ENCODE assay signal across 25 cellular contexts in genomic region chr16:74463888-74464287, GRCh38. TPM values are rescaled to one million over a fixed set of nuclear protein-coding genes. Genes with fewer than 3 reads are reported as not detected.
DNase-seq lines count a peak whose midpoint lies in the region; ATAC-seq, FAIRE-seq and TF ChIP-seq lines count a peak whose summit lies in the region.
"Had no signal": no experiment of that assay in that cellular context is flagged by ENCODE, and none has a peak within 500 bp of the region (broad histone marks: within the 10 kb centered on the region; RNA-seq: fewer than 3 reads in every experiment).

No MANE protein-coding gene starts in this region.

- no peak for ATAC-seq in activated naive CD4-positive, alpha-beta T cell treated with anti-CD3 and anti-CD28 coated beads, Interleukin-2, amount 50 U/mL, for 72 hours
- ATAC-seq in GM21619 (IDR thresholded peaks at IDR 0.05; ENCODE audit: unreplicated experiment) (peak; percentile 53), HG02642 (IDR thresholded peaks at IDR 0.05; ENCODE audit: poor library complexity, unreplicated experiment) (no peak)
- ATAC-seq in stimulated activated memory B cell treated with anti-CD40 and anti-IgM and Interleukin-4, amounts not matched to agents 10 μg/mL and 1 μg/mL and 100 μg/mL, for 72 hours, result peak; percentile 97
- ATAC-seq: A549; activated T-helper 17 cell treated with anti-CD3 and anti-CD28 coated beads, Interleukin-2, amount 50 U/mL, for 72 hours; HCT116 had no signal

- no peak for FAIRE-seq in kidney (lab: Jason Lieb, UNC)
- FAIRE-seq: A549 had no signal

- no peak overlapping the region for H3K4me3 Mint-ChIP-seq in stimulated activated memory B cell treated with anti-CD40 and anti-IgM and Interleukin-4, amounts not matched to agents 10 μg/mL and 1 μg/mL and 100 μg/mL, for 72 hours
- H3K4me3 Mint-ChIP-seq: activated T-helper 17 cell treated with anti-CD3 and anti-CD28 coated beads, Interleukin-2, amount 50 U/mL, for 72 hours; CD14-positive monocyte; endodermal cell; neural progenitor cell had no signal

- peaks cover 25% of the 10 kb centered on the region for H3K4me1 Mint-ChIP-seq in stimulated activated memory B cell treated with anti-CD40 and anti-IgM and Interleukin-4, amounts not matched to agents 10 μg/mL and 1 μg/mL and 100 μg/mL, for 72 hours
- H3K4me1 Mint-ChIP-seq: CD14-positive monocyte, endodermal cell, neural progenitor cell had no signal

- intact Hi-C loops in kidney (cut with DNase I), result no loop called here

- no peaks in the 10 kb centered on the region for H3K27me3 Mint-ChIP-seq in stimulated activated memory B cell treated with anti-CD40 and anti-IgM and Interleukin-4, amounts not matched to agents 10 μg/mL and 1 μg/mL and 100 μg/mL, for 72 hours
- H3K27me3 Mint-ChIP-seq: activated T-helper 17 cell treated with anti-CD3 and anti-CD28 coated beads, Interleukin-2, amount 50 U/mL, for 72 hours had no signal

- no peaks in the 10 kb centered on the region for H3K4me1 ChIP-seq in kidney (ENCODE audit: control insufficient read depth in 1 of 2, insufficient read depth in 1 of 2, low read depth in 1 of 2, low read length in 2 of 2)
- H3K4me1 ChIP-seq: A549, neural progenitor cell, transverse colon had no signal

- H3K27ac Mint-ChIP-seq in activated naive CD4-positive, alpha-beta T cell treated with anti-CD3 and anti-CD28 coated beads, Interleukin-2, amount 50 U/mL, for 72 hours, result peak overlapping the region; percentile 15 to 65
- peak overlapping the region; percentile 65 for H3K27ac Mint-ChIP-seq in stimulated activated memory B cell treated with anti-CD40 and anti-IgM and Interleukin-4, amounts not matched to agents 10 μg/mL and 1 μg/mL and 100 μg/mL, for 72 hours
- H3K27ac Mint-ChIP-seq: activated T-helper 17 cell treated with anti-CD3 and anti-CD28 coated beads, Interleukin-2, amount 50 U/mL, for 72 hours; endodermal cell; neural progenitor cell had no signal

- H3K4me3 ChIP-seq in kidney (ENCODE audit: low read length in 2 of 2), result no peak overlapping the region
- H3K4me3 ChIP-seq: A549, neural progenitor cell, transverse colon had no signal

- no peak overlapping the region for H3K9ac ChIP-seq in kidney (ENCODE audit: low read length in 2 of 2)
- H3K9ac ChIP-seq: neural progenitor cell had no signal

- H3K36me3 ChIP-seq in kidney (ENCODE audit: control insufficient read depth in 1 of 2, insufficient read depth in 2 of 2, low read length in 2 of 2), result peaks cover 58 to 62% of the 10 kb centered on the region in 2 donors
- H3K36me3 ChIP-seq: neural progenitor cell had no signal

- no peak for TF ChIP-seq CTCF in kidney (IDR thresholded peaks at IDR 0.05; ENCODE audit: borderline replicate concordance, extremely low read depth, insufficient read depth)

- no peaks in the 10 kb centered on the region for H3K9me3 Mint-ChIP-seq in activated naive CD4-positive, alpha-beta T cell treated with anti-CD3 and anti-CD28 coated beads, Interleukin-2, amount 50 U/mL, for 72 hours
- H3K9me3 Mint-ChIP-seq in stimulated activated memory B cell treated with anti-CD40 and anti-IgM and Interleukin-4, amounts not matched to agents 10 μg/mL and 1 μg/mL and 100 μg/mL, for 72 hours, result no peaks in the 10 kb centered on the region
- H3K9me3 Mint-ChIP-seq: activated T-helper 17 cell treated with anti-CD3 and anti-CD28 coated beads, Interleukin-2, amount 50 U/mL, for 72 hours; CD14-positive monocyte; endodermal cell; neural progenitor cell had no signal

- H3K27ac ChIP-seq in kidney (ENCODE audit: low read depth in 2 of 2, low read length in 2 of 2), result no peak overlapping the region
- H3K27ac ChIP-seq: A549, neural progenitor cell, transverse colon had no signal

- DNase-seq in activated naive CD4-positive, alpha-beta T cell treated with anti-CD3 and anti-CD28 coated beads, Interleukin-2, amount 50 U/mL, for 72 hours (ENCODE audit: low spot score in 2 of 2), result no peak
- DNase-seq in activated naive CD4-positive, alpha-beta T cell treated with anti-CD3 and anti-CD28 coated beads, Interleukin-2, amount 50 U/mL, for 16 hours, result no peak
- peak; percentile 14 for DNase-seq in RPMI8226
- DNase-seq in activated CD4-positive, alpha-beta T cell treated with anti-CD3 and anti-CD28 coated beads for 48 hours, result no peak
- no peak for DNase-seq in kidney
- DNase-seq: activated CD4-positive, CD25-positive, alpha-beta regulatory T cell; endodermal cell; hypothalamus; kidney glomerular epithelial cell; midbrain; NCI-H187 treated with DMSO at 0.1 percent for 48 hours; NK-92 treated with Interleukin-12 subunit alpha and Interleukin-12 subunit beta, amount 100 ng/mL, for 24 hours; retina; SHP77; stimulated activated naive CD4-positive, alpha-beta T cell; T-helper 2 cell; transverse colon had no signal

- H3K9me3 ChIP-seq in kidney (ENCODE audit: control insufficient read depth in 1 of 2, low read length in 2 of 2), result no peaks in the 10 kb centered on the region
- H3K9me3 ChIP-seq: A549, transverse colon had no signal

- H3K36me3 Mint-ChIP-seq in activated naive CD4-positive, alpha-beta T cell treated with anti-CD3 and anti-CD28 coated beads, Interleukin-2, amount 50 U/mL, for 72 hours, result peaks cover 7 to 13% of the 10 kb centered on the region in 2 donors
- H3K36me3 Mint-ChIP-seq in stimulated activated memory B cell treated with anti-CD40 and anti-IgM and Interleukin-4, amounts not matched to agents 10 μg/mL and 1 μg/mL and 100 μg/mL, for 72 hours, result peaks cover 77% of the 10 kb centered on the region

RNA-seq across cellular contexts. Expression of gene CLEC18B, which starts 42.6 kb away (rescaled TPM):
- under 1 TPM in 1 of 2 donors, not detected in 1; 0.49 TPM for total RNA-seq in activated naive CD4-positive, alpha-beta T cell treated with anti-CD3 and anti-CD28 coated beads, Interleukin-2, amount 50 U/mL, for 72 hours
- total RNA-seq in kidney, result 5.3 TPM
- polyA plus RNA-seq in kidney (ENCODE audit: insufficient read depth, low read depth, low replicate concordance), result 46.1 TPM
- total RNA-seq: endodermal cell had no signal
- polyA plus RNA-seq: CD14-positive monocyte had no signal

Comparison
In these comparisons a context has a peak if more than half of its experiments do, and no peak if none do; other contexts are left out.
1. ATAC-seq: peak in GM21619 (single experiment) and stimulated activated memory B cell treated with anti-CD40 and anti-IgM and Interleukin-4, amounts not matched to agents 10 μg/mL and 1 μg/mL and 100 μg/mL, for 72 hours (single experiment); none in activated naive CD4-positive, alpha-beta T cell treated with anti-CD3 and anti-CD28 coated beads, Interleukin-2, amount 50 U/mL, for 72 hours (0 of 2) and HG02642 (single experiment).